Comparison of ENCODE assay signal across 15 cellular contexts in genomic region chr12:68393398-68393797, GRCh38.
"Had no signal": no experiment of that assay in that cellular context is flagged by ENCODE, and none has a peak within 500 bp of the region (broad histone marks: within the 10 kb centered on the region; RNA-seq: fewer than 3 reads in every experiment).

No MANE protein-coding gene starts in this region.

- H3K9me3 ChIP-seq: adrenal gland, neutrophil, transverse colon had no signal

- H3K27ac ChIP-seq: adrenal gland, neutrophil, transverse colon had no signal

- H3K4me3 ChIP-seq: adrenal gland, transverse colon had no signal

- H3K27me3 ChIP-seq: adrenal gland, neutrophil, transverse colon had no signal

- H3K4me3 Mint-ChIP-seq: activated CD8-positive, alpha-beta T cell treated with anti-CD3 and anti-CD28 coated beads for 36 hours; activated T-cell treated with anti-CD3 and anti-CD28 coated beads, Interleukin-2, amount 50 U/mL, for 4 hours; WTC11 had no signal

- H3K27ac Mint-ChIP-seq: activated CD8-positive, alpha-beta T cell treated with anti-CD3 and anti-CD28 coated beads for 36 hours; WTC11 had no signal

- H3K36me3 ChIP-seq: adrenal gland, neutrophil, transverse colon had no signal

- DNase-seq: activated CD4-positive, alpha-beta T cell treated with anti-CD3 and anti-CD28 coated beads for 4 hours; activated CD8-positive, alpha-beta T cell treated with anti-CD3 and anti-CD28 coated beads for 36 hours; activated effector memory CD4-positive, alpha-beta T cell treated with Interleukin-2 at 50 U/mL for 16 hours; activated naive CD4-positive, alpha-beta T cell treated with anti-CD3 and anti-CD28 coated beads, Interleukin-2, amount 50 U/mL, for 16 hours; activated T-cell treated with anti-CD3 and anti-CD28 coated beads, Interleukin-2, amount 50 U/mL, for 4 hours; adrenal gland; mammary epithelial cell; stimulated activated CD4-positive, alpha-beta T cell treated with anti-CD3 and anti-CD28 coated beads, Interleukin-15, amount 100 ng/mL, for 24 hours; stimulated activated CD4-positive, alpha-beta T cell treated with anti-CD3 and anti-CD28 coated beads, Interleukin-4, amount 100 ng/mL, for 1 hour; stimulated activated naive CD8-positive, alpha-beta T cell treated with anti-CD3 and anti-CD28 coated beads, Interleukin-15, Interleukin-2, amounts not matched to agents 100 U/mL and 50 U/mL, for 24 hours; T-helper 9 cell; transverse colon had no signal

- H3K4me1 Mint-ChIP-seq: WTC11 had no signal

- H3K4me1 ChIP-seq: adrenal gland had no signal

- ATAC-seq: activated CD8-positive, alpha-beta T cell treated with anti-CD3 and anti-CD28 coated beads for 36 hours; activated T-cell treated with anti-CD3 and anti-CD28 coated beads, Interleukin-2, amount 50 U/mL, for 4 hours; esophagus mucosa; stimulated activated naive CD8-positive, alpha-beta T cell treated with anti-CD3 and anti-CD28 coated beads, Interleukin-15, Interleukin-2, amounts not matched to agents 100 U/mL and 50 U/mL, for 24 hours; WTC11 had no signal
